2 cellular contexts compared by ENCODE assay signal in the genomic region with DNA sequence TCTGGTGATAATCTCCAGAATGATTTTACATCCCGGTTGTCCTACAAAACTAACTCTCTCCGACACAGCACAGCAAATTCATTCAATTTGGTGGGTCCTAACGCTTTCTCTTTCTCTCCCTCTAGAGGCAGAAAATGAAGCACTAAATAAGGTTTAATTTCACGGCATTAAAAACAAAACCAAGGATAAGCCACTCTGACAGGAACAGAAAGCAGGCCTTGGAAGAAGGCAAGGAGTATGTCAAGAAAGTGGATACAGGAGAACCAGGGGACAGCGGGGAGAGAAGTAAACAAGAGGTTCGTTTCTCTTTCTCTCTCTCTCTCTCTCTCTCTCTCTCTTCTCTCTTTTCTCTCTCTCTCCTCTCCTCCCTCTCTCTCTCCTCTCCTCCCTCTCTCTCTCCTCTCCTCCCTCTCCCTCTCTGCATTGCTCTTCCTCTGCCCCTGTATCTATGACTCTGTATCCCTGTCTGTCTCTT.
TF ChIP-seq lines count a peak whose summit lies in the region.

No MANE protein-coding gene starts in this region.

TF ChIP-seq in liver, 16 proteins besides CTCF, POLR2A, EP300 and RAD21:
- TF ChIP-seq, protein P1, sequence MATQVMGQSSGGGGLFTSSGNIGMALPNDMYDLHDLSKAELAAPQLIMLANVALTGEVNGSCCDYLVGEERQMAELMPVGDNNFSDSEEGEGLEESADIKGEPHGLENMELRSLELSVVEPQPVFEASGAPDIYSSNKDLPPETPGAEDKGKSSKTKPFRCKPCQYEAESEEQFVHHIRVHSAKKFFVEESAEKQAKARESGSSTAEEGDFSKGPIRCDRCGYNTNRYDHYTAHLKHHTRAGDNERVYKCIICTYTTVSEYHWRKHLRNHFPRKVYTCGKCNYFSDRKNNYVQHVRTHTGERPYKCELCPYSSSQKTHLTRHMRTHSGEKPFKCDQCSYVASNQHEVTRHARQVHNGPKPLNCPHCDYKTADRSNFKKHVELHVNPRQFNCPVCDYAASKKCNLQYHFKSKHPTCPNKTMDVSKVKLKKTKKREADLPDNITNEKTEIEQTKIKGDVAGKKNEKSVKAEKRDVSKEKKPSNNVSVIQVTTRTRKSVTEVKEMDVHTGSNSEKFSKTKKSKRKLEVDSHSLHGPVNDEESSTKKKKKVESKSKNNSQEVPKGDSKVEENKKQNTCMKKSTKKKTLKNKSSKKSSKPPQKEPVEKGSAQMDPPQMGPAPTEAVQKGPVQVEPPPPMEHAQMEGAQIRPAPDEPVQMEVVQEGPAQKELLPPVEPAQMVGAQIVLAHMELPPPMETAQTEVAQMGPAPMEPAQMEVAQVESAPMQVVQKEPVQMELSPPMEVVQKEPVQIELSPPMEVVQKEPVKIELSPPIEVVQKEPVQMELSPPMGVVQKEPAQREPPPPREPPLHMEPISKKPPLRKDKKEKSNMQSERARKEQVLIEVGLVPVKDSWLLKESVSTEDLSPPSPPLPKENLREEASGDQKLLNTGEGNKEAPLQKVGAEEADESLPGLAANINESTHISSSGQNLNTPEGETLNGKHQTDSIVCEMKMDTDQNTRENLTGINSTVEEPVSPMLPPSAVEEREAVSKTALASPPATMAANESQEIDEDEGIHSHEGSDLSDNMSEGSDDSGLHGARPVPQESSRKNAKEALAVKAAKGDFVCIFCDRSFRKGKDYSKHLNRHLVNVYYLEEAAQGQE (IDR thresholded peaks at IDR 0.05), result no peak
- TF ChIP-seq, protein P2, sequence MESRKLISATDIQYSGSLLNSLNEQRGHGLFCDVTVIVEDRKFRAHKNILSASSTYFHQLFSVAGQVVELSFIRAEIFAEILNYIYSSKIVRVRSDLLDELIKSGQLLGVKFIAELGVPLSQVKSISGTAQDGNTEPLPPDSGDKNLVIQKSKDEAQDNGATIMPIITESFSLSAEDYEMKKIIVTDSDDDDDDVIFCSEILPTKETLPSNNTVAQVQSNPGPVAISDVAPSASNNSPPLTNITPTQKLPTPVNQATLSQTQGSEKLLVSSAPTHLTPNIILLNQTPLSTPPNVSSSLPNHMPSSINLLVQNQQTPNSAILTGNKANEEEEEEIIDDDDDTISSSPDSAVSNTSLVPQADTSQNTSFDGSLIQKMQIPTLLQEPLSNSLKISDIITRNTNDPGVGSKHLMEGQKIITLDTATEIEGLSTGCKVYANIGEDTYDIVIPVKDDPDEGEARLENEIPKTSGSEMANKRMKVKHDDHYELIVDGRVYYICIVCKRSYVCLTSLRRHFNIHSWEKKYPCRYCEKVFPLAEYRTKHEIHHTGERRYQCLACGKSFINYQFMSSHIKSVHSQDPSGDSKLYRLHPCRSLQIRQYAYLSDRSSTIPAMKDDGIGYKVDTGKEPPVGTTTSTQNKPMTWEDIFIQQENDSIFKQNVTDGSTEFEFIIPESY (IDR thresholded peaks at IDR 0.05), result no peak
- TF ChIP-seq, protein P3, sequence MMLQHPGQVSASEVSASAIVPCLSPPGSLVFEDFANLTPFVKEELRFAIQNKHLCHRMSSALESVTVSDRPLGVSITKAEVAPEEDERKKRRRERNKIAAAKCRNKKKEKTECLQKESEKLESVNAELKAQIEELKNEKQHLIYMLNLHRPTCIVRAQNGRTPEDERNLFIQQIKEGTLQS (IDR thresholded peaks at IDR 0.05), result no peak
- no peak for TF ChIP-seq HNF4A (conservative IDR thresholded peaks at IDR 0.05)
- no peak for TF ChIP-seq YY1 (IDR thresholded peaks at IDR 0.05)
- no peak for TF ChIP-seq HNF4G (IDR thresholded peaks at IDR 0.05)
- TF ChIP-seq TAF1 (conservative IDR thresholded peaks at IDR 0.05), result no peak
- TF ChIP-seq, protein P4, sequence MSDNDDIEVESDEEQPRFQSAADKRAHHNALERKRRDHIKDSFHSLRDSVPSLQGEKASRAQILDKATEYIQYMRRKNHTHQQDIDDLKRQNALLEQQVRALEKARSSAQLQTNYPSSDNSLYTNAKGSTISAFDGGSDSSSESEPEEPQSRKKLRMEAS (IDR thresholded peaks at IDR 0.05), result no peak
- no peak for TF ChIP-seq RXRA (IDR thresholded peaks at IDR 0.05)
- TF ChIP-seq FOXA1 (IDR thresholded peaks at IDR 0.05), result no peak
- TF ChIP-seq GABPA (IDR thresholded peaks at IDR 0.05 in 1 of 2, conservative IDR thresholded peaks at IDR 0.05 in 1 of 2), result no peak
- TF ChIP-seq SP1 (IDR thresholded peaks at IDR 0.05), result no peak
- TF ChIP-seq NR2F2 (IDR thresholded peaks at IDR 0.05), result no peak
- no peak for TF ChIP-seq JUND (IDR thresholded peaks at IDR 0.05)
- TF ChIP-seq FOXA2 (IDR thresholded peaks at IDR 0.05), result no peak
- no peak for TF ChIP-seq EGR1 (IDR thresholded peaks at IDR 0.05; ENCODE audit: low read depth in 2 of 2)

TF ChIP-seq in HepG2, 621 proteins besides CTCF, POLR2A, EP300 and RAD21:
- TF ChIP-seq PRPF4 (IDR thresholded peaks at IDR 0.05; ENCODE audit: low read depth, low read length, poor library complexity, severe bottlenecking), result no peak
- TF ChIP-seq BCL6 (CRISPR knock-in tag; IDR thresholded peaks at IDR 0.05), result no peak
- TF ChIP-seq, protein P5, sequence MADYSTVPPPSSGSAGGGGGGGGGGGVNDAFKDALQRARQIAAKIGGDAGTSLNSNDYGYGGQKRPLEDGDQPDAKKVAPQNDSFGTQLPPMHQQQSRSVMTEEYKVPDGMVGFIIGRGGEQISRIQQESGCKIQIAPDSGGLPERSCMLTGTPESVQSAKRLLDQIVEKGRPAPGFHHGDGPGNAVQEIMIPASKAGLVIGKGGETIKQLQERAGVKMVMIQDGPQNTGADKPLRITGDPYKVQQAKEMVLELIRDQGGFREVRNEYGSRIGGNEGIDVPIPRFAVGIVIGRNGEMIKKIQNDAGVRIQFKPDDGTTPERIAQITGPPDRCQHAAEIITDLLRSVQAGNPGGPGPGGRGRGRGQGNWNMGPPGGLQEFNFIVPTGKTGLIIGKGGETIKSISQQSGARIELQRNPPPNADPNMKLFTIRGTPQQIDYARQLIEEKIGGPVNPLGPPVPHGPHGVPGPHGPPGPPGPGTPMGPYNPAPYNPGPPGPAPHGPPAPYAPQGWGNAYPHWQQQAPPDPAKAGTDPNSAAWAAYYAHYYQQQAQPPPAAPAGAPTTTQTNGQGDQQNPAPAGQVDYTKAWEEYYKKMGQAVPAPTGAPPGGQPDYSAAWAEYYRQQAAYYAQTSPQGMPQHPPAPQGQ (CRISPR knock-in tag; IDR thresholded peaks at IDR 0.05; ENCODE audit: borderline replicate concordance), result no peak
- TF ChIP-seq, protein P6, sequence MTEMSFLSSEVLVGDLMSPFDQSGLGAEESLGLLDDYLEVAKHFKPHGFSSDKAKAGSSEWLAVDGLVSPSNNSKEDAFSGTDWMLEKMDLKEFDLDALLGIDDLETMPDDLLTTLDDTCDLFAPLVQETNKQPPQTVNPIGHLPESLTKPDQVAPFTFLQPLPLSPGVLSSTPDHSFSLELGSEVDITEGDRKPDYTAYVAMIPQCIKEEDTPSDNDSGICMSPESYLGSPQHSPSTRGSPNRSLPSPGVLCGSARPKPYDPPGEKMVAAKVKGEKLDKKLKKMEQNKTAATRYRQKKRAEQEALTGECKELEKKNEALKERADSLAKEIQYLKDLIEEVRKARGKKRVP (CRISPR knock-in tag; IDR thresholded peaks at IDR 0.05), result no peak
- TF ChIP-seq CENPT (CRISPR knock-in tag; IDR thresholded peaks at IDR 0.05; ENCODE audit: low read depth), result no peak
- TF ChIP-seq FOXP1 (IDR thresholded peaks at IDR 0.05), result no peak
- TF ChIP-seq FOXP1 (CRISPR knock-in tag; IDR thresholded peaks at IDR 0.05), result no peak
- no peak for TF ChIP-seq GPN1 (CRISPR knock-in tag; IDR thresholded peaks at IDR 0.05; ENCODE audit: borderline replicate concordance)
